20 cellular contexts compared by ENCODE assay signal in the genomic region with DNA sequence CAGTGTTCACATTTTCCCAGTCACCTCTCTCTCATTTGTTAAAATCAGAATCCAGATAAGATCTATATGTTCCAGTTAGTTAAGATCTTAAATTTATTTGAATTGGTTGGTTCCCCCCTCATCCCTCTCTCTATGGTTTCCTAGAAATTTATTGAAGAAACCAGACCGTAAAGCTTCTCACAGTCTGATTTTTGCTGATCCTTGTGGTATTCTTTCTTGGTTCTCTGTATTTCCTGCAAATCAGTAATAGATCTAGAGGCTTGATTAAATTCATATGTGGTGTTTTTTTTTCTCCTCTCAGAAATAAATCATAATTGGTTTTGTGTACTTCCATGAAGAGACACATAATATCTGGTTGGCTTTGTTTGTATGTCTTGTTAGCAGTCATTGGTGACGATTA.
DNase-seq lines count a peak whose midpoint lies in the region; TF ChIP-seq lines count a peak whose summit lies in the region.
"Had no signal": no experiment of that assay in that cellular context is flagged by ENCODE, and none has a peak within 500 bp of the region (broad histone marks: within the 10 kb centered on the region; RNA-seq: fewer than 3 reads in every experiment).

No MANE protein-coding gene starts in this region.

- peaks cover 18% of the 10 kb centered on the region for H3K4me1 Mint-ChIP-seq in mesothelial cell of epicardium
- H3K4me1 Mint-ChIP-seq: B cell had no signal

- peak overlapping the region; percentile 30 for H3K4me3 ChIP-seq in SK-N-MC
- no peak overlapping the region for H3K4me3 ChIP-seq in subcutaneous abdominal adipose tissue (ENCODE audit: low read depth in 1 of 5, low read length in 5 of 5)
- no peak overlapping the region for H3K4me3 ChIP-seq in smooth muscle cell
- H3K4me3 ChIP-seq: BLaER1, GM23248 had no signal

- no peak overlapping the region for H3K4me3 Mint-ChIP-seq in mesothelial cell of epicardium
- H3K4me3 Mint-ChIP-seq: B cell; CD4-positive, CD25-positive, alpha-beta regulatory T cell; CD8-positive, alpha-beta T cell had no signal

- H3K36me3 ChIP-seq in SK-N-MC (ENCODE audit: insufficient read depth, low read length) (no peaks in the 10 kb centered on the region), subcutaneous abdominal adipose tissue (ENCODE audit: control insufficient read depth in 5 of 5, insufficient read depth in 5 of 5, low read length in 5 of 5) (peaks cover 0 to 3% (median 0%) of the 10 kb centered on the region in 5 donors), smooth muscle cell (ENCODE audit: low read depth) (no peaks in the 10 kb centered on the region)
- H3K36me3 ChIP-seq: BLaER1 had no signal

- DNase-seq in SK-N-MC (ENCODE audit: low read depth, low spot score), result peak; percentile 66
- peak; percentile 1 for DNase-seq in fibroblast of gingiva (ENCODE audit: low read depth)
- no peak for DNase-seq in mesothelial cell of epicardium (ENCODE audit: low spot score in 2 of 2, unreplicated experiment in 2 of 2)
- DNase-seq in activated CD4-positive, alpha-beta T cell treated with anti-CD3 and anti-CD28 coated beads for 1 hour, result no peak
- DNase-seq in mucosa of gallbladder (ENCODE audit: low spot score), result no peak
- no peak for DNase-seq in activated CD4-positive, alpha-beta T cell treated with anti-CD3 and anti-CD28 coated beads for 48 hours
- no peak for DNase-seq in smooth muscle cell (lab: John Stamatoyannopoulos, UW; ENCODE audit: unreplicated experiment)
- DNase-seq: Caco-2; CD4-positive, CD25-positive, alpha-beta regulatory T cell; CD8-positive, alpha-beta T cell; DMS153; DMS79; GF-D8; GM23248; H7; HCEC 1CT had no signal

- H3K4me1 ChIP-seq in subcutaneous abdominal adipose tissue (ENCODE audit: control insufficient read depth in 5 of 5, insufficient read depth in 5 of 5, low read length in 5 of 5) (peaks cover 0 to 24% (median 10%) of the 10 kb centered on the region in 5 donors), smooth muscle cell (ENCODE audit: low read depth) (no peaks in the 10 kb centered on the region)
- H3K4me1 ChIP-seq: BLaER1, Caco-2 had no signal

- no peaks in the 10 kb centered on the region for H3K9me3 ChIP-seq in SK-N-MC (ENCODE audit: low read depth, low read length)
- no peaks in the 10 kb centered on the region for H3K9me3 ChIP-seq in subcutaneous abdominal adipose tissue (ENCODE audit: control insufficient read depth in 5 of 5, low read length in 5 of 5)
- no peaks in the 10 kb centered on the region for H3K9me3 ChIP-seq in smooth muscle cell (replicated peaks; ENCODE audit: low read depth)
- H3K9me3 ChIP-seq: BLaER1, Caco-2 had no signal

- H3K27ac Mint-ChIP-seq in mesothelial cell of epicardium, result peak overlapping the region; percentile 64
- H3K27ac Mint-ChIP-seq: B cell; CD4-positive, CD25-positive, alpha-beta regulatory T cell; CD8-positive, alpha-beta T cell had no signal

- 91% methylated on average over 2 of the region's 2 CpGs for WGBS in smooth muscle cell (ENCODE audit: low lambda C conversion rate)

- H3K36me3 Mint-ChIP-seq in mesothelial cell of epicardium, result peaks cover 2% of the 10 kb centered on the region

- H3F3A ChIP-seq in smooth muscle cell (ENCODE audit: low read depth), result no peaks in the 10 kb centered on the region

- H4K20me1 ChIP-seq in smooth muscle cell (ENCODE audit: low read depth), result no peaks in the 10 kb centered on the region
- H4K20me1 ChIP-seq: BLaER1 had no signal

- peak overlapping the region; percentile 69 for H3K27ac ChIP-seq in SK-N-MC
- peak overlapping the region; percentile 25 for H3K27ac ChIP-seq in subcutaneous abdominal adipose tissue (ENCODE audit: low read depth, low read length)
- no peak overlapping the region for H3K27ac ChIP-seq in smooth muscle cell (ENCODE audit: low read depth)
- H3K27ac ChIP-seq: BLaER1, C4-2B, GM23248 had no signal

- peak overlapping the region; percentile 7 for H3K9ac ChIP-seq in SK-N-MC (ENCODE audit: insufficient read length)
- H3K9ac ChIP-seq in subcutaneous abdominal adipose tissue (ENCODE audit: low read length in 5 of 5), result no peak overlapping the region
- H3K9ac ChIP-seq in smooth muscle cell (ENCODE audit: low read depth), result no peak overlapping the region
- H3K9ac ChIP-seq: BLaER1, GM23248 had no signal

- TF ChIP-seq CTCF in mesothelial cell of epicardium (IDR thresholded peaks at IDR 0.05; ENCODE audit: unreplicated experiment) (no peak), smooth muscle cell (IDR thresholded peaks at IDR 0.05; ENCODE audit: borderline replicate concordance, insufficient read depth, poor library complexity, severe bottlenecking) (no peak)

- H3K27me3 Mint-ChIP-seq in mesothelial cell of epicardium (ENCODE audit: low read depth), result no peaks in the 10 kb centered on the region
- H3K27me3 Mint-ChIP-seq: B cell; CD4-positive, CD25-positive, alpha-beta regulatory T cell had no signal

- H3K9me3 Mint-ChIP-seq in mesothelial cell of epicardium, result no peaks in the 10 kb centered on the region
- H3K9me3 Mint-ChIP-seq: CD8-positive, alpha-beta T cell had no signal

- H3K27me3 ChIP-seq in subcutaneous abdominal adipose tissue (ENCODE audit: control insufficient read depth in 5 of 5, insufficient read depth in 4 of 5, low read length in 5 of 5) (no peaks in the 10 kb centered on the region), smooth muscle cell (ENCODE audit: low read depth) (no peaks in the 10 kb centered on the region)
- H3K27me3 ChIP-seq: BLaER1 had no signal

- H3K4me2 ChIP-seq in smooth muscle cell, result no peak overlapping the region
- H3K4me2 ChIP-seq: BLaER1 had no signal

- H2AFZ ChIP-seq in smooth muscle cell (ENCODE audit: low read depth), result no peak overlapping the region
- H2AFZ ChIP-seq: GM23248 had no signal

- peaks cover 8% of the 10 kb centered on the region for H3K79me2 ChIP-seq in smooth muscle cell (ENCODE audit: low read depth)

Comparison
In these comparisons a context has a peak if more than half of its experiments do, and no peak if none do; other contexts are left out.
1. DNase-seq: peak in SK-N-MC (single experiment) and fibroblast of gingiva (single experiment); none in mesothelial cell of epicardium (0 of 2), activated CD4-positive, alpha-beta T cell treated with anti-CD3 and anti-CD28 coated beads for 1 hour (single experiment), mucosa of gallbladder (single experiment), activated CD4-positive, alpha-beta T cell treated with anti-CD3 and anti-CD28 coated beads for 48 hours (single experiment) and smooth muscle cell (single experiment).